In the genomic region with DNA sequence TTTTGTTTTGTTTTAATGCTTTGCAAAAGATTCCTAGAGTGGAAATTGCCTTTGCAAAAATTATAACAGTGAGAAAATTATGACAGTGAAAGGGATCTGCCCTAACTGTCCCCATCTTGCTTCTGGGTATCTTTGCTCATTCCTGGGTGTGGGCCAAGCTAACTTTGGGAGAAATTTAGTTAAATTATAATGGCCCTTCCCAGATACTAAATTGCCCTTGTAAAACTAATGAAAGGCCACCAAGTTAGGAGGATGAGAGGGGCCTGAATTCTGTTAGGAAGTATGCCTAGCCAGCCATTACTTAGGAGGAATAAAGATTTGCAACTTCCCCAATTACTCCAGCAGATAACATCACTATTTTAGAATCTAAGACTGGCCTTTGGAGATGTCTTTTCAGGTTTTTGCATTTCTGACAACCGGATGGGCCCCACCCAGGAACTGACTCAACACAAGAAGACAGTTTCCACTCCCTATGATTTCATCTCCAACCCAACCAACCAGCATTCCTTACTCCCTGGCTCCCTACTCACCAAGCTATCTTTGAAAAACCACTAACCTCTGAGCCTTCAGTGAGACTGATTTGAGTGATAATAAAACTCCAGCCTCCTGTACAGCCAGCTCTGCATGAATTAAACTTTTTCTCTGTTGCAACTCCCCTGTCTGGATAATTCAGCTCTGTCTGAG, we compare ENCODE assay signal across 1 cellular context.
TF ChIP-seq lines count a peak whose summit lies in the region.

No MANE protein-coding gene starts in this region.

TF ChIP-seq in K562, 482 proteins besides CTCF, POLR2A, EP300 and RAD21 (continued from another document and continues in another):
- TF ChIP-seq THRAP3 (IDR thresholded peaks at IDR 0.05; ENCODE audit: borderline replicate concordance) (no peak), CREB3L1 (IDR thresholded peaks at IDR 0.05; ENCODE audit: borderline replicate concordance, low read depth) (no peak), SMAD1 (IDR thresholded peaks at IDR 0.05; ENCODE audit: low read depth, low read length, partially characterized antibody) (no peak), TEAD4 (IDR thresholded peaks at IDR 0.05; ENCODE audit: low read length) (peak; percentile 47; the same call in 1 of the 2 replicates), TEAD4 (CRISPR knock-in tag; IDR thresholded peaks at IDR 0.05; ENCODE audit: borderline replicate concordance) (no peak), REST (CRISPR knock-in tag; IDR thresholded peaks at IDR 0.05; ENCODE audit: low read depth) (no peak), HEY1 (CRISPR knock-in tag; IDR thresholded peaks at IDR 0.05; ENCODE audit: borderline replicate concordance) (no peak), ZC3H11A (IDR thresholded peaks at IDR 0.05; ENCODE audit: low read depth, low read length) (no peak), ARID1B (IDR thresholded peaks at IDR 0.05) (peak; percentile 72; the same call in 1 of the 2 replicates), ILK (tag; IDR thresholded peaks at IDR 0.05; ENCODE audit: borderline replicate concordance, low read depth) (no peak), ZBTB40 (IDR thresholded peaks at IDR 0.05) (peak; percentile 53; the same call in 1 of the 2 replicates), ZBTB40 (CRISPR knock-in tag; IDR thresholded peaks at IDR 0.05) (no peak), TOE1 (IDR thresholded peaks at IDR 0.05; ENCODE audit: borderline replicate concordance) (no peak), TOE1 (CRISPR knock-in tag; IDR thresholded peaks at IDR 0.05; ENCODE audit: borderline replicate concordance, low read depth) (no peak), KLF16 (IDR thresholded peaks at IDR 0.05) (no peak), MEIS2 (IDR thresholded peaks at IDR 0.05; ENCODE audit: partially characterized antibody) (peak; percentile 44), NFRKB (IDR thresholded peaks at IDR 0.05; ENCODE audit: low read depth) (no peak), SMARCB1 (IDR thresholded peaks at IDR 0.05; ENCODE audit: insufficient read length, low read depth) (no peak), ATF2 (CRISPR knock-in tag; IDR thresholded peaks at IDR 0.05) (no peak), TFAM (CRISPR knock-in tag; conservative IDR thresholded peaks at IDR 0.05) (no peak), GABPB1 (CRISPR knock-in tag; IDR thresholded peaks at IDR 0.05) (0 out of 2 replicates have a peak, but pooled peaks have one; percentile 26), KLF6 (CRISPR knock-in tag; IDR thresholded peaks at IDR 0.05; ENCODE audit: borderline replicate concordance) (peak; percentile 80; the same call in 1 of the 2 replicates), CHCHD3 (CRISPR knock-in tag; IDR thresholded peaks at IDR 0.05) (no peak), HDAC3 (IDR thresholded peaks at IDR 0.05; ENCODE audit: borderline replicate concordance, partially characterized antibody) (no peak), LCOR (CRISPR knock-in tag; IDR thresholded peaks at IDR 0.05) (no peak), STAG1 (CRISPR knock-in tag; IDR thresholded peaks at IDR 0.05; ENCODE audit: borderline replicate concordance) (no peak), BMI1 (IDR thresholded peaks at IDR 0.05; ENCODE audit: low read length) (no peak), TSHZ1 (CRISPR knock-in tag; IDR thresholded peaks at IDR 0.05) (no peak), ATF6 (CRISPR knock-in tag; IDR thresholded peaks at IDR 0.05) (no peak), NFYB (IDR thresholded peaks at IDR 0.05; ENCODE audit: extremely low read depth, insufficient read length) (no peak), CCNT2 (IDR thresholded peaks at IDR 0.05; ENCODE audit: borderline replicate concordance, extremely low read depth, insufficient read length, low read depth, low read length) (peak; percentile 39), GABPB2 (CRISPR knock-in tag; conservative IDR thresholded peaks at IDR 0.05) (no peak)
